Comparison of ENCODE assay signal across 8 cellular contexts in genomic region chr1:23531695-23532094, GRCh38. TPM values are rescaled to one million over a fixed set of nuclear protein-coding genes. Genes with fewer than 3 reads are reported as not detected.
DNase-seq lines count a peak whose midpoint lies in the region; ATAC-seq and TF ChIP-seq lines count a peak whose summit lies in the region.

No MANE protein-coding gene starts in this region.

- intact Hi-C loops in CD4-positive, alpha-beta T cell (cut with DNase I, micrococcal nuclease) = loop anchor here (2.0 to 10.0 kb wide), 3 partner anchors 109 to 167 kb away; partner anchors contain the start of genes ZNF436 (in 2 of the 2) and TCEA3 (in 1 of the 2)

- TF ChIP-seq CTCF in CD4-positive, alpha-beta T cell (IDR thresholded peaks at IDR 0.05) = no peak
- TF ChIP-seq CTCF in chondrocyte (IDR thresholded peaks at IDR 0.05) = no peak
- TF ChIP-seq CTCF in neural progenitor cell (IDR thresholded peaks at IDR 0.05) = no peak

- H3K4me1 Mint-ChIP-seq in CD4-positive, alpha-beta T cell (ENCODE audit: low read depth) = peaks cover 72% of the 10 kb centered on the region
- H3K4me1 Mint-ChIP-seq in chondrocyte (ENCODE audit: low read depth) (peaks cover 30% of the 10 kb centered on the region), neural progenitor cell (peaks cover 40% of the 10 kb centered on the region)

- H3K4me3 ChIP-seq in neural progenitor cell = peak overlapping the region; percentile 39

- peaks cover 13% of the 10 kb centered on the region for H4K20me1 ChIP-seq in neural progenitor cell (ENCODE audit: low read depth)

- peaks cover 18% of the 10 kb centered on the region for H3K4me1 ChIP-seq in neural progenitor cell

- H3K27ac Mint-ChIP-seq in CD4-positive, alpha-beta T cell = peak overlapping the region; percentile 84
- no peak overlapping the region for H3K27ac Mint-ChIP-seq in chondrocyte (ENCODE audit: unreplicated experiment)
- H3K27ac Mint-ChIP-seq in neural progenitor cell = peak overlapping the region; percentile 33

- peaks cover 13% of the 10 kb centered on the region for H3K36me3 ChIP-seq in KOPT-K1 (ENCODE audit: insufficient read depth, low read length)
- H3K36me3 ChIP-seq in neural progenitor cell = no peaks in the 10 kb centered on the region

- peak overlapping the region; percentile 91 for H3K4me3 Mint-ChIP-seq in CD4-positive, alpha-beta T cell
- H3K4me3 Mint-ChIP-seq in chondrocyte (ENCODE audit: unreplicated experiment) = peak overlapping the region; percentile 90
- peak overlapping the region; percentile 91 for H3K4me3 Mint-ChIP-seq in neural progenitor cell

- CTCF ChIA-PET in CD4-positive, alpha-beta T cell (lab: Charles Lee) = interaction anchor here (0.7 to 5.4 kb wide), 7 partner anchors 8 to 106 kb away, joined by 3 to 63 read pairs (median 10); no protein-coding TSS in a partner anchor

- no peaks in the 10 kb centered on the region for H3K36me3 Mint-ChIP-seq in CD4-positive, alpha-beta T cell (ENCODE audit: low read depth)
- H3K36me3 Mint-ChIP-seq in chondrocyte (ENCODE audit: low read depth) (no peaks in the 10 kb centered on the region), neural progenitor cell (no peaks in the 10 kb centered on the region)

- H3K27me3 ChIP-seq in CD4-positive, alpha-beta T cell (ENCODE audit: control insufficient read depth, insufficient read depth, low read length) = no peaks in the 10 kb centered on the region
- H3K27me3 ChIP-seq in neural progenitor cell = peaks cover 22% of the 10 kb centered on the region

- no peak for DNase-seq in CD4-positive, alpha-beta T cell
- DNase-seq in chondrocyte (ENCODE audit: low spot score) (no peak), neural progenitor cell (ENCODE audit: low spot score) (no peak), NCI-H1436 treated with DMSO at 0.1 percent for 48 hours (lab: John Stamatoyannopoulos, UW) (no peak)

- H3F3A ChIP-seq in neural progenitor cell (ENCODE audit: low read depth) = peaks cover 30% of the 10 kb centered on the region

- peaks cover 12% of the 10 kb centered on the region for H3K79me2 ChIP-seq in neural progenitor cell (ENCODE audit: low read depth)

- H3K27me3 Mint-ChIP-seq in CD4-positive, alpha-beta T cell = no peaks in the 10 kb centered on the region
- no peaks in the 10 kb centered on the region for H3K27me3 Mint-ChIP-seq in chondrocyte (ENCODE audit: low read depth)
- H3K27me3 Mint-ChIP-seq in neural progenitor cell (ENCODE audit: insufficient read depth, low read depth) = peaks cover 9% of the 10 kb centered on the region

- peak overlapping the region; percentile 79 for H3K4me2 ChIP-seq in neural progenitor cell

- H3K27ac ChIP-seq in CD4-positive, alpha-beta T cell (ENCODE audit: low read depth, low read length) = no peak overlapping the region
- H3K27ac ChIP-seq in KOPT-K1 (ENCODE audit: low read depth, low read length, poor library complexity, severe bottlenecking) = peak overlapping the region; percentile 99
- no peak overlapping the region for H3K27ac ChIP-seq in neural progenitor cell

- H3K9ac ChIP-seq in neural progenitor cell = no peak overlapping the region

- H3K9me3 Mint-ChIP-seq in CD4-positive, alpha-beta T cell = no peaks in the 10 kb centered on the region
- H3K9me3 Mint-ChIP-seq in chondrocyte (ENCODE audit: low read depth) (no peaks in the 10 kb centered on the region), neural progenitor cell (no peaks in the 10 kb centered on the region)

- peak overlapping the region; percentile 45 for H2AFZ ChIP-seq in neural progenitor cell (replicated peaks)

- ATAC-seq in CD4-positive, alpha-beta T cell (ENCODE audit: poor library complexity) = no peak
- ATAC-seq in HG02884 (IDR thresholded peaks at IDR 0.05; ENCODE audit: unreplicated experiment) (no peak), HG03571 (IDR thresholded peaks at IDR 0.05; ENCODE audit: unreplicated experiment) (no peak), GM21447 (IDR thresholded peaks at IDR 0.05; ENCODE audit: unreplicated experiment) (no peak)

- H3K9me3 ChIP-seq in CD4-positive, alpha-beta T cell (ENCODE audit: control insufficient read depth, low read length) = no peaks in the 10 kb centered on the region
- H3K9me3 ChIP-seq in KOPT-K1 (ENCODE audit: insufficient read depth, low read length, poor library complexity, severe bottlenecking) (no peaks in the 10 kb centered on the region), neural progenitor cell (ENCODE audit: low read depth) (no peaks in the 10 kb centered on the region)

- POLR2A ChIA-PET in CD4-positive, alpha-beta T cell (lab: Charles Lee) = interaction anchor here (0.6 to 2.0 kb wide), 8 partner anchors 23 to 187 kb away, joined by 3 to 10 read pairs (median 4); partner anchors contain the start of genes HNRNPR and RPL11

RNA-seq across cellular contexts. Expression of gene E2F2, which starts 0.7 kb away (rescaled TPM):
- total RNA-seq in CD4-positive, alpha-beta T cell = under 1 TPM; 0.50 to 0.69 TPM
- total RNA-seq in chondrocyte (0.72 to 4.3 TPM (median 0.87 TPM) in 3 replicates), neural progenitor cell (ENCODE audit: low replicate concordance) (3.4 and 7.0 TPM in 2 replicates)

RNA-seq across cellular contexts. Expression of gene ID3, which starts 27.6 kb away (rescaled TPM):
- 10 to 100 TPM; 89.8 to 90.4 TPM for total RNA-seq in CD4-positive, alpha-beta T cell
- total RNA-seq in chondrocyte (81.8 to 330 TPM (median 83.5 TPM) in 3 replicates), neural progenitor cell (ENCODE audit: low replicate concordance) (99.9 and 235 TPM in 2 replicates)

RNA-seq across cellular contexts. Expression of gene ASAP3, which starts 47.7 kb away (rescaled TPM):
- 1 to 10 TPM in 1 of 2 experiments, under 1 TPM in 1; 0.81 to 1.2 TPM for total RNA-seq in CD4-positive, alpha-beta T cell
- 21.9 to 30.8 TPM (median 27.6 TPM) in 3 replicates for total RNA-seq in chondrocyte
- total RNA-seq in neural progenitor cell (ENCODE audit: low replicate concordance) = 3.9 and 8.7 TPM in 2 replicates
